In the genomic region with DNA sequence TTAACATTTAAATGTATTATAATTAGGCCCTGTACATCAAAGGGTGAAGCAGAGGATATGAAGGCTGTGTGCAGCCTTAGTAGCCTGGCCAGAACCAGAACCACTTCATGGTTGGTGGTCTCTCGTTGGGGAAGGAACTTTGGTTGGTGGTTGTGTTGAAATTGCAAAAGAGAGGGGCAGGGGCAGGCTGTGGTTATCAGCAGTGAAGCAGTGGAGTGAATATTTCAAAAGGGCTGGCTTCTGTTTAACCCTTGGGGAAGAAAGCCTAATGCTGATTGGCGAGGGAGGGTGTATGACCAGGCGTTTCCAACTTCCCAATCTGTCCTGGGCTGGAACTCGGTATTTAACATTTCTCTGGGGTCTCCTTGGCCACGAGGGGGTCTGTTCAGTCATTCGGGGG, we compare ENCODE assay signal across 18 cellular contexts. TPM values are rescaled to one million over a fixed set of nuclear protein-coding genes. Genes with fewer than 3 reads are reported as not detected.
"Had no signal": no experiment of that assay in that cellular context is flagged by ENCODE, and none has a peak within 500 bp of the region (broad histone marks: within the 10 kb centered on the region; RNA-seq: fewer than 3 reads in every experiment).

No MANE protein-coding gene starts in this region.

- H3K27me3 ChIP-seq: esophagus squamous epithelium, gastroesophageal sphincter, right lobe of liver, testis, tibial nerve, upper lobe of right lung, vagina had no signal

- H3K4me3 ChIP-seq: esophagus squamous epithelium, gastroesophageal sphincter, psoas muscle, right lobe of liver, testis, tibial nerve, upper lobe of right lung, vagina had no signal

- DNase-seq: esophagus squamous epithelium; foreskin fibroblast; left colon; left ventricle myocardium superior; naive thymus-derived CD4-positive, alpha-beta T cell; nephron progenitor cell; psoas muscle; retina; right lobe of liver; stimulated activated CD4-positive, alpha-beta T cell treated with anti-CD3 and anti-CD28 coated beads, Interleukin-4, amount 100 ng/mL, for 1 hour; stimulated activated CD8-positive, alpha-beta memory T cell treated with anti-CD3 and anti-CD28 coated beads, Interleukin-4, amount 100 ng/mL, for 48 hours; stimulated activated naive CD8-positive, alpha-beta T cell treated with anti-CD3 and anti-CD28 coated beads, Interleukin-15, amount 100 ng/mL, for 72 hours; testis; upper lobe of right lung had no signal

- H3K4me1 ChIP-seq: esophagus squamous epithelium, gastroesophageal sphincter, psoas muscle, right lobe of liver, testis, tibial nerve, upper lobe of right lung, vagina had no signal

- ATAC-seq: gastroesophageal sphincter; left colon; left ventricle myocardium superior; naive thymus-derived CD4-positive, alpha-beta T cell; psoas muscle; right lobe of liver; stimulated activated memory B cell treated with anti-CD40 and anti-IgM and Interleukin-4, amounts not matched to agents 10 μg/mL and 1 μg/mL and 100 μg/mL, for 72 hours; stimulated activated naive CD8-positive, alpha-beta T cell treated with anti-CD3 and anti-CD28 coated beads, Interleukin-15, amount 100 ng/mL, for 72 hours; upper lobe of right lung had no signal

- H3K36me3 ChIP-seq: esophagus squamous epithelium, gastroesophageal sphincter, right lobe of liver, tibial nerve, upper lobe of right lung, vagina had no signal

- H3K9me3 ChIP-seq: esophagus squamous epithelium, gastroesophageal sphincter, psoas muscle, testis, tibial nerve, upper lobe of right lung, vagina had no signal

- H3K27ac ChIP-seq: esophagus squamous epithelium, gastroesophageal sphincter, psoas muscle, right lobe of liver, testis, tibial nerve, upper lobe of right lung, vagina had no signal

RNA-seq across cellular contexts. Expression of a gene that starts 51.2 kb away (rescaled TPM):
- polyA plus RNA-seq: naive thymus-derived CD4-positive, alpha-beta T cell; psoas muscle had no signal
